8 cellular contexts compared by ENCODE assay signal in genomic region chr12:110049034-110049433, GRCh38. TPM values are rescaled to one million over a fixed set of nuclear protein-coding genes. Genes with fewer than 3 reads are reported as not detected.
A peak's percentile ranks its signal among the peaks of the same experiment; 100 is the strongest.
DNase-seq lines count a peak whose midpoint lies in the region; ATAC-seq and TF ChIP-seq lines count a peak whose summit lies in the region.
"Not testable (repeated sequence)": the region's sequence is repeated elsewhere in the genome, so short reads cannot be mapped to it uniquely, and the experiment has no call there.

No MANE protein-coding gene starts in this region.

- peak overlapping the region; percentile 87 for H3K27ac ChIP-seq in CD4-positive, CD25-positive, alpha-beta regulatory T cell (ENCODE audit: insufficient read depth, low read length, poor library complexity, severe bottlenecking)
- peak overlapping the region; percentile 98 for H3K27ac ChIP-seq in OCI-LY7 (ENCODE audit: low read depth, low read length, poor library complexity, severe bottlenecking)
- peak overlapping the region; percentile 32 for H3K27ac ChIP-seq in subcutaneous abdominal adipose tissue (ENCODE audit: low read depth, low read length)

- TSS peak; percentile 98 for BruUV-seq in OCI-LY7 (replicated peaks; lab: Mats Ljungman, UMichigan)

- POLR2A ChIA-PET in OCI-LY7 (lab: Charles Lee) = not testable (repeated sequence)

- intact Hi-C loops in OCI-LY7 (cut with micrococcal nuclease; ENCODE audit: unreplicated experiment) = loop anchor here (1.0 to 5.0 kb wide), 3 partner anchors 50 to 232 kb away; partner anchors contain the start of genes ANKRD13A and ATP2A2
- intact Hi-C loops in activated T-helper 1 cell treated with anti-CD3 and anti-CD28 coated beads, Interleukin-12 subunit alpha, Interleukin-12 subunit beta, Interleukin-2, Interleukin-4 antibody, amounts not matched to agents 30 ng/mL and 10 ng/mL and 1 ng/mL, durations not matched to agents 14 hours and 24 hours and 36 hours (cut with micrococcal nuclease) = loop anchor here (5.0 kb wide), 1 partner anchor 233 kb away; the partner anchor contains the start of gene ATP2A2
- intact Hi-C loops in dendritic cell treated with granulocyte-macrophage colony-stimulating factor and Interleukin-4, amounts not matched to agents 40 ng/mL and 50 ng/mL, for 4 days (cut with micrococcal nuclease) = loop anchor here (2.0 kb wide), 1 partner anchor 30 kb away; no protein-coding TSS in a partner anchor

- H3K27me3 ChIP-seq in CD4-positive, CD25-positive, alpha-beta regulatory T cell (ENCODE audit: control insufficient read depth, insufficient read depth, low read length); subcutaneous abdominal adipose tissue (ENCODE audit: control insufficient read depth in 5 of 5, insufficient read depth in 4 of 5, low read length in 5 of 5): not testable (repeated sequence)

- not testable (repeated sequence) for H3K36me3 Mint-ChIP-seq in CD4-positive, CD25-positive, alpha-beta regulatory T cell; activated T-helper 1 cell treated with anti-CD3 and anti-CD28 coated beads, Interleukin-12 subunit alpha, Interleukin-12 subunit beta, Interleukin-2, Interleukin-4 antibody, amounts not matched to agents 30 ng/mL and 10 ng/mL and 1 ng/mL, durations not matched to agents 14 hours and 24 hours and 36 hours (ENCODE audit: low read depth); nephron progenitor cell (ENCODE audit: low read depth)
- peaks cover 16% of the 10 kb centered on the region for H3K36me3 Mint-ChIP-seq in dendritic cell treated with granulocyte-macrophage colony-stimulating factor and Interleukin-4, amounts not matched to agents 40 ng/mL and 50 ng/mL, for 4 days (ENCODE audit: low read depth)

- not testable (repeated sequence) for H3K9me3 Mint-ChIP-seq in CD4-positive, CD25-positive, alpha-beta regulatory T cell; activated T-helper 1 cell treated with anti-CD3 and anti-CD28 coated beads, Interleukin-12 subunit alpha, Interleukin-12 subunit beta, Interleukin-2, Interleukin-4 antibody, amounts not matched to agents 30 ng/mL and 10 ng/mL and 1 ng/mL, durations not matched to agents 14 hours and 24 hours and 36 hours; dendritic cell treated with granulocyte-macrophage colony-stimulating factor and Interleukin-4, amounts not matched to agents 40 ng/mL and 50 ng/mL, for 4 days; nephron progenitor cell

- H3K36me3 ChIP-seq in CD4-positive, CD25-positive, alpha-beta regulatory T cell (ENCODE audit: control insufficient read depth, insufficient read depth, low read length); OCI-LY7 (ENCODE audit: insufficient read depth, low read length); subcutaneous abdominal adipose tissue (ENCODE audit: control insufficient read depth in 5 of 5, insufficient read depth in 5 of 5, low read length in 5 of 5): not testable (repeated sequence)

- not testable (repeated sequence) for TF ChIP-seq CTCF in HFF-Myc (IDR thresholded peaks at IDR 0.05; ENCODE audit: low read depth, low read length, missing control alignments); OCI-LY7 (conservative IDR thresholded peaks at IDR 0.05; ENCODE audit: low read length); nephron progenitor cell (IDR thresholded peaks at IDR 0.05)

- not testable (repeated sequence) for H3K9me3 ChIP-seq in CD4-positive, CD25-positive, alpha-beta regulatory T cell (ENCODE audit: control insufficient read depth in 2 of 2, low read length in 2 of 2); OCI-LY7 (ENCODE audit: low read length); subcutaneous abdominal adipose tissue (ENCODE audit: control insufficient read depth in 5 of 5, low read length in 5 of 5)

- H4K20me1 ChIP-seq in OCI-LY7 (ENCODE audit: insufficient read depth, low read length) = not testable (repeated sequence)

- not testable (repeated sequence) for DNase-seq in CD4-positive, CD25-positive, alpha-beta regulatory T cell; HFF-Myc (ENCODE audit: extremely low read depth, low read depth); activated T-helper 1 cell treated with anti-CD3 and anti-CD28 coated beads, Interleukin-12 subunit alpha, Interleukin-12 subunit beta, Interleukin-2, Interleukin-4 antibody, amounts not matched to agents 30 ng/mL and 10 ng/mL and 1 ng/mL, durations not matched to agents 14 hours and 24 hours and 36 hours (ENCODE audit: low spot score); nephron progenitor cell
- peak; percentile 78 for DNase-seq in OCI-LY7 (ENCODE audit: low spot score)

- peaks cover 7 to 42% (median 15%) of the 10 kb centered on the region in 4 donors for H3K4me1 Mint-ChIP-seq in CD4-positive, CD25-positive, alpha-beta regulatory T cell
- peaks cover 34% of the 10 kb centered on the region for H3K4me1 Mint-ChIP-seq in activated T-helper 1 cell treated with anti-CD3 and anti-CD28 coated beads, Interleukin-12 subunit alpha, Interleukin-12 subunit beta, Interleukin-2, Interleukin-4 antibody, amounts not matched to agents 30 ng/mL and 10 ng/mL and 1 ng/mL, durations not matched to agents 14 hours and 24 hours and 36 hours (ENCODE audit: low read depth)
- peaks cover 43% of the 10 kb centered on the region for H3K4me1 Mint-ChIP-seq in dendritic cell treated with granulocyte-macrophage colony-stimulating factor and Interleukin-4, amounts not matched to agents 40 ng/mL and 50 ng/mL, for 4 days (ENCODE audit: low read depth)
- H3K4me1 Mint-ChIP-seq in nephron progenitor cell = peaks cover 25% of the 10 kb centered on the region

- H3K27ac Mint-ChIP-seq in CD4-positive, CD25-positive, alpha-beta regulatory T cell = peak overlapping the region; percentile 92 to 99 (median 94)
- peak overlapping the region; percentile 91 for H3K27ac Mint-ChIP-seq in activated T-helper 1 cell treated with anti-CD3 and anti-CD28 coated beads, Interleukin-12 subunit alpha, Interleukin-12 subunit beta, Interleukin-2, Interleukin-4 antibody, amounts not matched to agents 30 ng/mL and 10 ng/mL and 1 ng/mL, durations not matched to agents 14 hours and 24 hours and 36 hours
- peak overlapping the region; percentile 98 for H3K27ac Mint-ChIP-seq in dendritic cell treated with granulocyte-macrophage colony-stimulating factor and Interleukin-4, amounts not matched to agents 40 ng/mL and 50 ng/mL, for 4 days
- peak overlapping the region; percentile 22 for H3K27ac Mint-ChIP-seq in nephron progenitor cell

- H3K4me2 ChIP-seq in OCI-LY7 (ENCODE audit: low read length) = peak overlapping the region; percentile 92

- not testable (repeated sequence) for H3K9me2 ChIP-seq in OCI-LY7 (ENCODE audit: insufficient read depth, low read length)

- H3K4me3 Mint-ChIP-seq in CD4-positive, CD25-positive, alpha-beta regulatory T cell = peak overlapping the region; percentile 61 to 94 (median 88)
- H3K4me3 Mint-ChIP-seq in activated T-helper 1 cell treated with anti-CD3 and anti-CD28 coated beads, Interleukin-12 subunit alpha, Interleukin-12 subunit beta, Interleukin-2, Interleukin-4 antibody, amounts not matched to agents 30 ng/mL and 10 ng/mL and 1 ng/mL, durations not matched to agents 14 hours and 24 hours and 36 hours = peak overlapping the region; percentile 84
- H3K4me3 Mint-ChIP-seq in dendritic cell treated with granulocyte-macrophage colony-stimulating factor and Interleukin-4, amounts not matched to agents 40 ng/mL and 50 ng/mL, for 4 days = peak overlapping the region; percentile 93
- peak overlapping the region; percentile 90 for H3K4me3 Mint-ChIP-seq in nephron progenitor cell

- peak overlapping the region; percentile 97 for H3K4me3 ChIP-seq in CD4-positive, CD25-positive, alpha-beta regulatory T cell (ENCODE audit: low read depth, low read length)
- H3K4me3 ChIP-seq in HFF-Myc (replicated peaks; ENCODE audit: low read depth, low read length) (peak overlapping the region; percentile 91), OCI-LY7 (ENCODE audit: low read depth, low read length, poor library complexity, severe bottlenecking) (peak overlapping the region; percentile 90), iPS-11a (ENCODE audit: low read depth, low read length) (peak overlapping the region; percentile 86), subcutaneous abdominal adipose tissue (ENCODE audit: low read depth in 1 of 5, low read length in 5 of 5) (peak overlapping the region; percentile 81 to 97 (median 85))

- not testable (repeated sequence) for ATAC-seq in CD4-positive, CD25-positive, alpha-beta regulatory T cell (ENCODE audit: low read depth in 2 of 2)

- H3K4me1 ChIP-seq in CD4-positive, CD25-positive, alpha-beta regulatory T cell (ENCODE audit: control insufficient read depth, insufficient read depth, low read length, poor library complexity, severe bottlenecking) = peaks cover 22% of the 10 kb centered on the region
- peaks cover 47% of the 10 kb centered on the region for H3K4me1 ChIP-seq in OCI-LY7 (ENCODE audit: insufficient read depth, low read length, poor library complexity, severe bottlenecking)
- peaks cover 6 to 25% (median 23%) of the 10 kb centered on the region in 5 donors for H3K4me1 ChIP-seq in subcutaneous abdominal adipose tissue (ENCODE audit: control insufficient read depth in 5 of 5, insufficient read depth in 5 of 5, low read length in 5 of 5)

- CTCF ChIA-PET in OCI-LY7 (lab: Charles Lee; ENCODE audit: unreplicated experiment) = not testable (repeated sequence)

- peak overlapping the region in 2 of 5 donors; percentile 57 to 80 for H3K9ac ChIP-seq in subcutaneous abdominal adipose tissue (ENCODE audit: low read length in 5 of 5)

- peaks cover 31% of the 10 kb centered on the region; the same call in 1 of the 2 replicates for H3K79me2 ChIP-seq in OCI-LY7 (ENCODE audit: insufficient read depth, low read depth, low read length)

- H2AFZ ChIP-seq in OCI-LY7 (ENCODE audit: low read length) = peak overlapping the region; percentile 59; the same call in 1 of the 2 replicates

- not testable (repeated sequence) for H3K27me3 Mint-ChIP-seq in CD4-positive, CD25-positive, alpha-beta regulatory T cell; activated T-helper 1 cell treated with anti-CD3 and anti-CD28 coated beads, Interleukin-12 subunit alpha, Interleukin-12 subunit beta, Interleukin-2, Interleukin-4 antibody, amounts not matched to agents 30 ng/mL and 10 ng/mL and 1 ng/mL, durations not matched to agents 14 hours and 24 hours and 36 hours (ENCODE audit: insufficient read depth); dendritic cell treated with granulocyte-macrophage colony-stimulating factor and Interleukin-4, amounts not matched to agents 40 ng/mL and 50 ng/mL, for 4 days
- peaks cover 19% of the 10 kb centered on the region for H3K27me3 Mint-ChIP-seq in nephron progenitor cell (ENCODE audit: low read depth, poor library complexity)

RNA-seq across cellular contexts. Expression of gene C12orf76, which starts 0.7 kb away (rescaled TPM):
- total RNA-seq in CD4-positive, CD25-positive, alpha-beta regulatory T cell = 13.5 TPM
- 10 to 100 TPM; 16.3 to 22.6 (median 19.8) TPM for polyA plus RNA-seq in CD4-positive, CD25-positive, alpha-beta regulatory T cell
- total RNA-seq in OCI-LY7 (2014; rRNA removed; shearing (Covaris generic)) = 17.0 and 24.4 TPM in 2 replicates
- 24.1 and 36.6 TPM in 2 replicates for total RNA-seq in OCI-LY7 (2022)
- 20.3 and 20.8 TPM in 2 replicates for total RNA-seq in activated T-helper 1 cell treated with anti-CD3 and anti-CD28 coated beads, Interleukin-12 subunit alpha, Interleukin-12 subunit beta, Interleukin-2, Interleukin-4 antibody, amounts not matched to agents 30 ng/mL and 10 ng/mL and 1 ng/mL, durations not matched to agents 14 hours and 24 hours and 36 hours

RNA-seq across cellular contexts. Expression of gene ANKRD13A, which starts 49.8 kb away (rescaled TPM):
- total RNA-seq in CD4-positive, CD25-positive, alpha-beta regulatory T cell = 71.0 TPM
- polyA plus RNA-seq in CD4-positive, CD25-positive, alpha-beta regulatory T cell = 10 to 100 TPM; 36.6 to 48.2 (median 41.1) TPM
- total RNA-seq in OCI-LY7 (2014; rRNA removed; shearing (Covaris generic)) = 135 and 140 TPM in 2 replicates
- 208 and 216 TPM in 2 replicates for total RNA-seq in OCI-LY7 (2022)
- 60.4 and 62.4 TPM in 2 replicates for total RNA-seq in activated T-helper 1 cell treated with anti-CD3 and anti-CD28 coated beads, Interleukin-12 subunit alpha, Interleukin-12 subunit beta, Interleukin-2, Interleukin-4 antibody, amounts not matched to agents 30 ng/mL and 10 ng/mL and 1 ng/mL, durations not matched to agents 14 hours and 24 hours and 36 hours

RNA-seq across cellular contexts. Expression of gene GIT2, which starts 52.9 kb away (rescaled TPM):
- 95.3 TPM for total RNA-seq in CD4-positive, CD25-positive, alpha-beta regulatory T cell
- polyA plus RNA-seq in CD4-positive, CD25-positive, alpha-beta regulatory T cell = 10 to 100 TPM; 79.0 to 87.6 (median 81.7) TPM
- 57.1 and 60.6 TPM in 2 replicates for total RNA-seq in OCI-LY7 (2014; rRNA removed; shearing (Covaris generic))
- total RNA-seq in OCI-LY7 (2022) = 123 and 124 TPM in 2 replicates
- total RNA-seq in activated T-helper 1 cell treated with anti-CD3 and anti-CD28 coated beads, Interleukin-12 subunit alpha, Interleukin-12 subunit beta, Interleukin-2, Interleukin-4 antibody, amounts not matched to agents 30 ng/mL and 10 ng/mL and 1 ng/mL, durations not matched to agents 14 hours and 24 hours and 36 hours = 86.2 and 87.5 TPM in 2 replicates

Comparison
In these comparisons a context has a peak if more than half of its experiments do, and no peak if none do; other contexts are left out.
1. H3K27ac ChIP-seq: peak in every context shown above with its lines; median percentile 98 in OCI-LY7; 87 in CD4-positive, CD25-positive, alpha-beta regulatory T cell; 32 in subcutaneous abdominal adipose tissue.
2. H3K27ac Mint-ChIP-seq: peak in every context shown above with its lines; median percentile 98 in dendritic cell treated with granulocyte-macrophage colony-stimulating factor and Interleukin-4, amounts not matched to agents 40 ng/mL and 50 ng/mL, for 4 days; 94 in CD4-positive, CD25-positive, alpha-beta regulatory T cell; 91 in activated T-helper 1 cell treated with anti-CD3 and anti-CD28 coated beads, Interleukin-12 subunit alpha, Interleukin-12 subunit beta, Interleukin-2, Interleukin-4 antibody, amounts not matched to agents 30 ng/mL and 10 ng/mL and 1 ng/mL, durations not matched to agents 14 hours and 24 hours and 36 hours; 22 in nephron progenitor cell.